In the genomic region with DNA sequence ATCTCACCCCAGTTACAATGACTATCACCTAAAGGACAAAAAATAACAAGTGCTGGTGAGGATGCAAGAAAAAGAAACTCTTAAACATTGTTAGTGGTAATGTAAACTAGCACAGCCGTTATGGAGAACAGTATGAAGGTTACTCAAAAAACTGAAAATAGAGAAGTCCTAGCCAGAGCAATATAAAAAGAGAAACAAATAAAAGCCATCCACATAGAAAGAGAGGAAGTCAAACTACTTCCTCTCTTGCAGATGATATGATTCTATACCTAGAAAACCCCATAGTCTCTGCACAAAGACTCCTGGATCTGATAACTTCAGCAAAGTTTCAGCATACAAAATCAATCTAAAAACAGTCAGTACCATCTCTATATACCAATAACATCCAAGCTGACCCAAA, we compare ENCODE assay signal across 15 cellular contexts.
"Had no signal": no experiment of that assay in that cellular context is flagged by ENCODE, and none has a peak within 500 bp of the region (broad histone marks: within the 10 kb centered on the region; RNA-seq: fewer than 3 reads in every experiment).

No MANE protein-coding gene starts in this region.

- ATAC-seq: activated CD4-positive, CD25-positive, alpha-beta regulatory T cell treated with anti-CD3 and anti-CD28 coated beads, Interleukin-2, amount 50 U/mL, for 24 hours; activated T-helper 17 cell treated with anti-CD3 and anti-CD28 coated beads, Interleukin-2, amount 50 U/mL, for 72 hours; effector memory CD8-positive, alpha-beta T cell; natural killer cell treated with Interleukin-12 subunit alpha and Interleukin-12 subunit beta and Interleukin-15 and Interleukin-18, amount 100 ng/mL, for 72 hours had no signal

- H3K27ac ChIP-seq: epithelial cell of prostate, stomach, testis, upper lobe of left lung had no signal

- H3K27me3 Mint-ChIP-seq: activated T-helper 17 cell treated with anti-CD3 and anti-CD28 coated beads, Interleukin-2, amount 50 U/mL, for 72 hours; effector memory CD8-positive, alpha-beta T cell; natural killer cell treated with Interleukin-12 subunit alpha and Interleukin-12 subunit beta and Interleukin-15 and Interleukin-18, amount 100 ng/mL, for 72 hours had no signal

- H3K4me3 Mint-ChIP-seq: activated T-helper 17 cell treated with anti-CD3 and anti-CD28 coated beads, Interleukin-2, amount 50 U/mL, for 72 hours; effector memory CD8-positive, alpha-beta T cell; natural killer cell treated with Interleukin-12 subunit alpha and Interleukin-12 subunit beta and Interleukin-15 and Interleukin-18, amount 100 ng/mL, for 72 hours had no signal

- H3K9me3 Mint-ChIP-seq: effector memory CD8-positive, alpha-beta T cell had no signal

- H3K4me1 ChIP-seq: stomach, testis, upper lobe of left lung had no signal

- H3K36me3 Mint-ChIP-seq: natural killer cell treated with Interleukin-12 subunit alpha and Interleukin-12 subunit beta and Interleukin-15 and Interleukin-18, amount 100 ng/mL, for 72 hours had no signal

- H3K27ac Mint-ChIP-seq: activated T-helper 17 cell treated with anti-CD3 and anti-CD28 coated beads, Interleukin-2, amount 50 U/mL, for 72 hours; effector memory CD8-positive, alpha-beta T cell; natural killer cell treated with Interleukin-12 subunit alpha and Interleukin-12 subunit beta and Interleukin-15 and Interleukin-18, amount 100 ng/mL, for 72 hours had no signal

- H3K36me3 ChIP-seq: stomach, upper lobe of left lung had no signal

- H3K27me3 ChIP-seq: stomach, testis, upper lobe of left lung had no signal

- H3K4me3 ChIP-seq: stomach, testis, upper lobe of left lung had no signal

- H3K9me3 ChIP-seq: testis, upper lobe of left lung had no signal

- H3K4me1 Mint-ChIP-seq: activated T-helper 17 cell treated with anti-CD3 and anti-CD28 coated beads, Interleukin-2, amount 50 U/mL, for 72 hours had no signal

- DNase-seq: activated CD4-positive, alpha-beta T cell treated with anti-CD3 and anti-CD28 coated beads, Interleukin-2, amount 50 U/mL, for 1 hour; activated naive CD4-positive, alpha-beta T cell treated with Interleukin-2 at 50 U/mL for 16 hours; aorta; cortex of kidney; effector memory CD8-positive, alpha-beta T cell; head of caudate nucleus; mesenchymal stem cell; stimulated activated CD4-positive, alpha-beta T cell treated with anti-CD3 and anti-CD28 coated beads, Interleukin-2, amount 100 ng/mL, for 24 hours; stomach; testis; upper lobe of left lung had no signal
